In genomic region chr17:46028969-46029565, GRCh38 we compare ENCODE assay signal across 2 cellular contexts.
TF ChIP-seq lines count a peak whose summit lies in the region.

No MANE protein-coding gene starts in this region.

TF ChIP-seq in K562, 482 proteins besides CTCF, POLR2A, EP300 and RAD21:
- TF ChIP-seq ZNF121 (CRISPR knock-in tag; conservative IDR thresholded peaks at IDR 0.05) (0 out of 2 replicates have a peak, but pooled peaks have one; percentile 35), GTF2A2 (tag; IDR thresholded peaks at IDR 0.05) (no peak)

TF ChIP-seq in neural cell, 6 proteins besides CTCF, POLR2A, EP300 and RAD21:
- TF ChIP-seq POLR2AphosphoS5 (IDR thresholded peaks at IDR 0.05): peak; percentile 28
- no peak for TF ChIP-seq SMC3 (conservative IDR thresholded peaks at IDR 0.05; ENCODE audit: poor library complexity)
- no peak for TF ChIP-seq REST (IDR thresholded peaks at IDR 0.05; ENCODE audit: borderline replicate concordance)
